ENCODE assay signal across 1 cellular context in genomic region chr18:44678725-44679055, GRCh38.
TF ChIP-seq lines count a peak whose summit lies in the region.

No MANE protein-coding gene starts in this region.

TF ChIP-seq in HepG2, 621 proteins besides CTCF, POLR2A, EP300 and RAD21:
- no peak for TF ChIP-seq ZBTB4 (CRISPR knock-in tag; IDR thresholded peaks at IDR 0.05; ENCODE audit: borderline replicate concordance)
- no peak for TF ChIP-seq ZNF10 (CRISPR knock-in tag; IDR thresholded peaks at IDR 0.05; ENCODE audit: borderline replicate concordance, low read depth)
- TF ChIP-seq PHB2 (IDR thresholded peaks at IDR 0.05; ENCODE audit: partially characterized antibody), result no peak
- TF ChIP-seq ZNF432 (CRISPR knock-in tag; IDR thresholded peaks at IDR 0.05; ENCODE audit: borderline replicate concordance), result no peak
- TF ChIP-seq STAT6 (CRISPR knock-in tag; IDR thresholded peaks at IDR 0.05; ENCODE audit: borderline replicate concordance), result no peak
- TF ChIP-seq PRDM4 (CRISPR knock-in tag; IDR thresholded peaks at IDR 0.05; ENCODE audit: borderline replicate concordance), result no peak
- no peak for TF ChIP-seq HNRNPH1 (optimal IDR thresholded peaks at IDR 0.05; ENCODE audit: low read depth, low read length)
- TF ChIP-seq ZSCAN20 (CRISPR knock-in tag; IDR thresholded peaks at IDR 0.05; ENCODE audit: borderline replicate concordance), result no peak
- no peak for TF ChIP-seq ZNF17 (CRISPR knock-in tag; IDR thresholded peaks at IDR 0.05)
- no peak for TF ChIP-seq KDM3A (CRISPR knock-in tag; IDR thresholded peaks at IDR 0.05; ENCODE audit: low read depth)
- no peak for TF ChIP-seq ZNF678 (CRISPR knock-in tag; IDR thresholded peaks at IDR 0.05)
- TF ChIP-seq ZSCAN22 (CRISPR knock-in tag; IDR thresholded peaks at IDR 0.05), result no peak
- TF ChIP-seq ZSCAN25 (CRISPR knock-in tag; IDR thresholded peaks at IDR 0.05), result no peak
- TF ChIP-seq SMYD3 (CRISPR knock-in tag; IDR thresholded peaks at IDR 0.05), result no peak
- no peak for TF ChIP-seq ZMAT3 (CRISPR knock-in tag; conservative IDR thresholded peaks at IDR 0.05)
- TF ChIP-seq ZFX (CRISPR knock-in tag; IDR thresholded peaks at IDR 0.05; ENCODE audit: low read depth), result no peak
- no peak for TF ChIP-seq PREB (CRISPR knock-in tag; IDR thresholded peaks at IDR 0.05)
- TF ChIP-seq SP2 (CRISPR knock-in tag; IDR thresholded peaks at IDR 0.05), result no peak
- TF ChIP-seq TBX2 (CRISPR knock-in tag; IDR thresholded peaks at IDR 0.05; ENCODE audit: borderline replicate concordance), result no peak
- TF ChIP-seq ZNF83 (CRISPR knock-in tag; IDR thresholded peaks at IDR 0.05; ENCODE audit: borderline replicate concordance), result no peak
TF ChIP-seq in HepG2: peak in this region for 0.
